In genomic region chr11:45147017-45147728, GRCh38 we compare ENCODE assay signal across 1 cellular context.
A peak's percentile ranks its signal among the peaks of the same experiment; 100 is the strongest.
TF ChIP-seq lines count a peak whose summit lies in the region.

No MANE protein-coding gene starts in this region.

TF ChIP-seq in H1, 55 proteins besides CTCF, POLR2A, EP300 and RAD21:
- TF ChIP-seq TAF7 (optimal IDR thresholded peaks at IDR 0.05; ENCODE audit: borderline replicate concordance, low read depth, low read length) (peak; percentile 61), CREB1 (IDR thresholded peaks at IDR 0.05) (peak; percentile 85), TCF12 (IDR thresholded peaks at IDR 0.05; ENCODE audit: low read depth, low read length) (0 out of 2 replicates have a peak, but pooled peaks have one; percentile 13), CEBPB (IDR thresholded peaks at IDR 0.05; ENCODE audit: low read depth, low read length) (no peak), GTF2F1 (IDR thresholded peaks at IDR 0.05; ENCODE audit: borderline replicate concordance, low read depth, low read length) (no peak), SP2 (IDR thresholded peaks at IDR 0.05; ENCODE audit: low read length) (peak; percentile 55), TBP (IDR thresholded peaks at IDR 0.05; ENCODE audit: low read depth, low read length) (peak; percentile 68), EZH2 (IDR thresholded peaks at IDR 0.05; ENCODE audit: low read depth, low read length, severe bottlenecking) (no peak), POLR2AphosphoS5 (IDR thresholded peaks at IDR 0.05; ENCODE audit: low read depth, low read length) (peak; percentile 89), GABPA (IDR thresholded peaks at IDR 0.05; ENCODE audit: borderline replicate concordance, insufficient read depth, low read length) (peak; percentile 13; the same call in 1 of the 2 replicates), CHD2 (IDR thresholded peaks at IDR 0.05; ENCODE audit: low read length) (peak; percentile 81), YY1 (IDR thresholded peaks at IDR 0.05; ENCODE audit: low read depth, low read length) (0 out of 2 replicates have a peak, but pooled peaks have one; percentile 3), SIX5 (IDR thresholded peaks at IDR 0.05; ENCODE audit: low read depth, low read length) (no peak), TAF1 (IDR thresholded peaks at IDR 0.05; ENCODE audit: low read depth, low read length) (peak; percentile 85), PHF8 (conservative IDR thresholded peaks at IDR 0.05; ENCODE audit: low read depth, low read length) (peak; percentile 79), BACH1 (IDR thresholded peaks at IDR 0.05; ENCODE audit: low read length) (peak; percentile 33; the same call in 1 of the 2 replicates), SUZ12 (IDR thresholded peaks at IDR 0.05; ENCODE audit: low read length) (no peak), ASH2L (IDR thresholded peaks at IDR 0.05; ENCODE audit: low read length) (peak; percentile 85), KDM5A (IDR thresholded peaks at IDR 0.05; ENCODE audit: low read length) (no peak), CTBP2 (IDR thresholded peaks at IDR 0.05; ENCODE audit: borderline replicate concordance, insufficient read depth, insufficient read length, low read length) (peak; percentile 55), ZNF274 (IDR thresholded peaks at IDR 0.05; ENCODE audit: borderline replicate concordance, extremely low read depth, low read length) (no peak), RFX5 (IDR thresholded peaks at IDR 0.05; ENCODE audit: borderline replicate concordance, low read depth, low read length) (no peak), SP1 (IDR thresholded peaks at IDR 0.05; ENCODE audit: low read depth, low read length) (peak; percentile 79; the same call in 1 of the 2 replicates), TEAD4 (IDR thresholded peaks at IDR 0.05; ENCODE audit: low read depth, low read length) (0 out of 2 replicates have a peak, but pooled peaks have one; percentile 62), KDM4A (IDR thresholded peaks at IDR 0.05; ENCODE audit: low read depth, low read length, severe bottlenecking) (peak; percentile 83), SIRT6 (IDR thresholded peaks at IDR 0.05; ENCODE audit: low read length) (no peak), FOSL1 (IDR thresholded peaks at IDR 0.05; ENCODE audit: insufficient read depth, low read depth, low read length) (no peak), SRF (IDR thresholded peaks at IDR 0.05; ENCODE audit: low read depth, low read length) (no peak), HDAC2 (IDR thresholded peaks at IDR 0.05; ENCODE audit: borderline replicate concordance in 1 of 2, low read depth in 2 of 2, low read length in 2 of 2) (peak in 1 of 2 experiments; percentile 82; a peak in 1 of 4 replicates), CHD1 (IDR thresholded peaks at IDR 0.05; ENCODE audit: low read depth, low read length) (no peak)
- TF ChIP-seq, protein P1, sequence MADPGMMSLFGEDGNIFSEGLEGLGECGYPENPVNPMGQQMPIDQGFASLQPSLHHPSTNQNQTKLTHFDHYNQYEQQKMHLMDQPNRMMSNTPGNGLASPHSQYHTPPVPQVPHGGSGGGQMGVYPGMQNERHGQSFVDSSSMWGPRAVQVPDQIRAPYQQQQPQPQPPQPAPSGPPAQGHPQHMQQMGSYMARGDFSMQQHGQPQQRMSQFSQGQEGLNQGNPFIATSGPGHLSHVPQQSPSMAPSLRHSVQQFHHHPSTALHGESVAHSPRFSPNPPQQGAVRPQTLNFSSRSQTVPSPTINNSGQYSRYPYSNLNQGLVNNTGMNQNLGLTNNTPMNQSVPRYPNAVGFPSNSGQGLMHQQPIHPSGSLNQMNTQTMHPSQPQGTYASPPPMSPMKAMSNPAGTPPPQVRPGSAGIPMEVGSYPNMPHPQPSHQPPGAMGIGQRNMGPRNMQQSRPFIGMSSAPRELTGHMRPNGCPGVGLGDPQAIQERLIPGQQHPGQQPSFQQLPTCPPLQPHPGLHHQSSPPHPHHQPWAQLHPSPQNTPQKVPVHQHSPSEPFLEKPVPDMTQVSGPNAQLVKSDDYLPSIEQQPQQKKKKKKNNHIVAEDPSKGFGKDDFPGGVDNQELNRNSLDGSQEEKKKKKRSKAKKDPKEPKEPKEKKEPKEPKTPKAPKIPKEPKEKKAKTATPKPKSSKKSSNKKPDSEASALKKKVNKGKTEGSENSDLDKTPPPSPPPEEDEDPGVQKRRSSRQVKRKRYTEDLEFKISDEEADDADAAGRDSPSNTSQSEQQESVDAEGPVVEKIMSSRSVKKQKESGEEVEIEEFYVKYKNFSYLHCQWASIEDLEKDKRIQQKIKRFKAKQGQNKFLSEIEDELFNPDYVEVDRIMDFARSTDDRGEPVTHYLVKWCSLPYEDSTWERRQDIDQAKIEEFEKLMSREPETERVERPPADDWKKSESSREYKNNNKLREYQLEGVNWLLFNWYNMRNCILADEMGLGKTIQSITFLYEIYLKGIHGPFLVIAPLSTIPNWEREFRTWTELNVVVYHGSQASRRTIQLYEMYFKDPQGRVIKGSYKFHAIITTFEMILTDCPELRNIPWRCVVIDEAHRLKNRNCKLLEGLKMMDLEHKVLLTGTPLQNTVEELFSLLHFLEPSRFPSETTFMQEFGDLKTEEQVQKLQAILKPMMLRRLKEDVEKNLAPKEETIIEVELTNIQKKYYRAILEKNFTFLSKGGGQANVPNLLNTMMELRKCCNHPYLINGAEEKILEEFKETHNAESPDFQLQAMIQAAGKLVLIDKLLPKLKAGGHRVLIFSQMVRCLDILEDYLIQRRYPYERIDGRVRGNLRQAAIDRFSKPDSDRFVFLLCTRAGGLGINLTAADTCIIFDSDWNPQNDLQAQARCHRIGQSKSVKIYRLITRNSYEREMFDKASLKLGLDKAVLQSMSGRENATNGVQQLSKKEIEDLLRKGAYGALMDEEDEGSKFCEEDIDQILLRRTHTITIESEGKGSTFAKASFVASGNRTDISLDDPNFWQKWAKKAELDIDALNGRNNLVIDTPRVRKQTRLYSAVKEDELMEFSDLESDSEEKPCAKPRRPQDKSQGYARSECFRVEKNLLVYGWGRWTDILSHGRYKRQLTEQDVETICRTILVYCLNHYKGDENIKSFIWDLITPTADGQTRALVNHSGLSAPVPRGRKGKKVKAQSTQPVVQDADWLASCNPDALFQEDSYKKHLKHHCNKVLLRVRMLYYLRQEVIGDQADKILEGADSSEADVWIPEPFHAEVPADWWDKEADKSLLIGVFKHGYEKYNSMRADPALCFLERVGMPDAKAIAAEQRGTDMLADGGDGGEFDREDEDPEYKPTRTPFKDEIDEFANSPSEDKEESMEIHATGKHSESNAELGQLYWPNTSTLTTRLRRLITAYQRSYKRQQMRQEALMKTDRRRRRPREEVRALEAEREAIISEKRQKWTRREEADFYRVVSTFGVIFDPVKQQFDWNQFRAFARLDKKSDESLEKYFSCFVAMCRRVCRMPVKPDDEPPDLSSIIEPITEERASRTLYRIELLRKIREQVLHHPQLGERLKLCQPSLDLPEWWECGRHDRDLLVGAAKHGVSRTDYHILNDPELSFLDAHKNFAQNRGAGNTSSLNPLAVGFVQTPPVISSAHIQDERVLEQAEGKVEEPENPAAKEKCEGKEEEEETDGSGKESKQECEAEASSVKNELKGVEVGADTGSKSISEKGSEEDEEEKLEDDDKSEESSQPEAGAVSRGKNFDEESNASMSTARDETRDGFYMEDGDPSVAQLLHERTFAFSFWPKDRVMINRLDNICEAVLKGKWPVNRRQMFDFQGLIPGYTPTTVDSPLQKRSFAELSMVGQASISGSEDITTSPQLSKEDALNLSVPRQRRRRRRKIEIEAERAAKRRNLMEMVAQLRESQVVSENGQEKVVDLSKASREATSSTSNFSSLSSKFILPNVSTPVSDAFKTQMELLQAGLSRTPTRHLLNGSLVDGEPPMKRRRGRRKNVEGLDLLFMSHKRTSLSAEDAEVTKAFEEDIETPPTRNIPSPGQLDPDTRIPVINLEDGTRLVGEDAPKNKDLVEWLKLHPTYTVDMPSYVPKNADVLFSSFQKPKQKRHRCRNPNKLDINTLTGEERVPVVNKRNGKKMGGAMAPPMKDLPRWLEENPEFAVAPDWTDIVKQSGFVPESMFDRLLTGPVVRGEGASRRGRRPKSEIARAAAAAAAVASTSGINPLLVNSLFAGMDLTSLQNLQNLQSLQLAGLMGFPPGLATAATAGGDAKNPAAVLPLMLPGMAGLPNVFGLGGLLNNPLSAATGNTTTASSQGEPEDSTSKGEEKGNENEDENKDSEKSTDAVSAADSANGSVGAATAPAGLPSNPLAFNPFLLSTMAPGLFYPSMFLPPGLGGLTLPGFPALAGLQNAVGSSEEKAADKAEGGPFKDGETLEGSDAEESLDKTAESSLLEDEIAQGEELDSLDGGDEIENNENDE (IDR thresholded peaks at IDR 0.05; ENCODE audit: insufficient replicate concordance, low read length): no peak
- TF ChIP-seq, protein P2, sequence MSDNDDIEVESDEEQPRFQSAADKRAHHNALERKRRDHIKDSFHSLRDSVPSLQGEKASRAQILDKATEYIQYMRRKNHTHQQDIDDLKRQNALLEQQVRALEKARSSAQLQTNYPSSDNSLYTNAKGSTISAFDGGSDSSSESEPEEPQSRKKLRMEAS (IDR thresholded peaks at IDR 0.05): peak; percentile 38
